2 cellular contexts compared by ENCODE assay signal in genomic region chr5:176521699-176522263, GRCh38.
TF ChIP-seq lines count a peak whose summit lies in the region.

No MANE protein-coding gene starts in this region.

TF ChIP-seq in A549, 52 proteins besides CTCF, POLR2A, EP300 and RAD21:
- TF ChIP-seq NR3C1 (IDR thresholded peaks at IDR 0.05) = no peak
- TF ChIP-seq KDM5A (IDR thresholded peaks at IDR 0.05) = no peak
- no peak for TF ChIP-seq RNF2 (IDR thresholded peaks at IDR 0.05; ENCODE audit: borderline replicate concordance, low read depth)
- no peak for TF ChIP-seq PBX3 (IDR thresholded peaks at IDR 0.05)
- TF ChIP-seq HES2 (IDR thresholded peaks at IDR 0.05) = no peak
- TF ChIP-seq EHMT2 (IDR thresholded peaks at IDR 0.05; ENCODE audit: low read depth) = no peak
- TF ChIP-seq SMC3 (IDR thresholded peaks at IDR 0.05) = no peak
- TF ChIP-seq JUN (IDR thresholded peaks at IDR 0.05) = no peak
- no peak for TF ChIP-seq TP53 (CRISPR knock-in tag; IDR thresholded peaks at IDR 0.05)
- no peak for TF ChIP-seq MAFK (IDR thresholded peaks at IDR 0.05; ENCODE audit: partially characterized antibody)
- no peak for TF ChIP-seq HOXA7 (CRISPR knock-in tag; IDR thresholded peaks at IDR 0.05)

TF ChIP-seq in IMR-90, 13 proteins besides CTCF, POLR2A, EP300 and RAD21:
- TF ChIP-seq CEBPB (IDR thresholded peaks at IDR 0.05; ENCODE audit: low read depth, low read length) (no peak), MAFK (IDR thresholded peaks at IDR 0.05; ENCODE audit: low read depth, low read length) (no peak), USF2 (IDR thresholded peaks at IDR 0.05; ENCODE audit: low read depth, low read length) (no peak), FOS (IDR thresholded peaks at IDR 0.05; ENCODE audit: low read depth, low read length) (no peak), CHD1 (IDR thresholded peaks at IDR 0.05; ENCODE audit: low read depth, low read length) (no peak), MAZ (IDR thresholded peaks at IDR 0.05; ENCODE audit: borderline replicate concordance, low read depth, low read length) (no peak), BHLHE40 (IDR thresholded peaks at IDR 0.05; ENCODE audit: low read depth, low read length) (no peak), RCOR1 (IDR thresholded peaks at IDR 0.05; ENCODE audit: insufficient replicate concordance, low read length) (no peak), MXI1 (IDR thresholded peaks at IDR 0.05; ENCODE audit: borderline replicate concordance, low read depth, low read length) (no peak), ELK1 (IDR thresholded peaks at IDR 0.05; ENCODE audit: borderline replicate concordance, low read depth, low read length) (no peak), SMC3 (IDR thresholded peaks at IDR 0.05; ENCODE audit: low read depth, low read length) (no peak)
